8 cellular contexts compared by ENCODE assay signal in the genomic region with DNA sequence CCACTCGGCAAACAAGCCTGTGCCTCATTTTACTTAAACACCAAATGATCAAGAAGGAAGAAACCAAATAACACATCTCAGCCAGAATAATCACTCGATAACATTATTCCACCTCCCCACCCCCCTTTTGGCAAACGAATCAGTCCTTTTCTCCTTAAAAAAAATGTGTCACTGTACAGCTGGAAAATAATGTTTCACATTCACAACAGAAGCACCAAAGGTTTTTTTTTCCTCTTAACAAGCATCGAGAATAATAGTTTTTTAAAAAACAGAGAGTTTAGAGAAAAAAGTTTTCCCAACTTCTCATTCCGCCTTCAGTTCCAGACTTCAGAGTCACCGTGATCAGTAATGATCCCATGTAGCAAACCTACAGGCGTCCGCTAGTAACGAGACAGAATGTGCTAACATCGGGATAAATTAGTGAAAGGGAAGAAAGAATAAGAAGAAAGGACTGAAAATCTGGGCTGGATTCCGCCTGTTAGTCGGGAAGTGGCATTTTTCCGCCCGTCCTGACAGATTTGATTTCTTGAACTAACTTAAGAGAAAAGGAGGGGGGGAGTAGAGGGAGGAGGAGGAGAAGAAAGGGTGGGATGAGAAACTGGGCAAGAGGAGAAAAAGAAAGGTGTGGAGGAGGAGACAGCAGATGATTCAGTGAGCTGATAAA. TPM values are rescaled to one million over a fixed set of nuclear protein-coding genes. Genes with fewer than 3 reads are reported as not detected.
A peak's percentile ranks its signal among the peaks of the same experiment; 100 is the strongest.
DNase-seq lines count a peak whose midpoint lies in the region; ATAC-seq and FAIRE-seq lines count a peak whose summit lies in the region.

A gene with protein sequence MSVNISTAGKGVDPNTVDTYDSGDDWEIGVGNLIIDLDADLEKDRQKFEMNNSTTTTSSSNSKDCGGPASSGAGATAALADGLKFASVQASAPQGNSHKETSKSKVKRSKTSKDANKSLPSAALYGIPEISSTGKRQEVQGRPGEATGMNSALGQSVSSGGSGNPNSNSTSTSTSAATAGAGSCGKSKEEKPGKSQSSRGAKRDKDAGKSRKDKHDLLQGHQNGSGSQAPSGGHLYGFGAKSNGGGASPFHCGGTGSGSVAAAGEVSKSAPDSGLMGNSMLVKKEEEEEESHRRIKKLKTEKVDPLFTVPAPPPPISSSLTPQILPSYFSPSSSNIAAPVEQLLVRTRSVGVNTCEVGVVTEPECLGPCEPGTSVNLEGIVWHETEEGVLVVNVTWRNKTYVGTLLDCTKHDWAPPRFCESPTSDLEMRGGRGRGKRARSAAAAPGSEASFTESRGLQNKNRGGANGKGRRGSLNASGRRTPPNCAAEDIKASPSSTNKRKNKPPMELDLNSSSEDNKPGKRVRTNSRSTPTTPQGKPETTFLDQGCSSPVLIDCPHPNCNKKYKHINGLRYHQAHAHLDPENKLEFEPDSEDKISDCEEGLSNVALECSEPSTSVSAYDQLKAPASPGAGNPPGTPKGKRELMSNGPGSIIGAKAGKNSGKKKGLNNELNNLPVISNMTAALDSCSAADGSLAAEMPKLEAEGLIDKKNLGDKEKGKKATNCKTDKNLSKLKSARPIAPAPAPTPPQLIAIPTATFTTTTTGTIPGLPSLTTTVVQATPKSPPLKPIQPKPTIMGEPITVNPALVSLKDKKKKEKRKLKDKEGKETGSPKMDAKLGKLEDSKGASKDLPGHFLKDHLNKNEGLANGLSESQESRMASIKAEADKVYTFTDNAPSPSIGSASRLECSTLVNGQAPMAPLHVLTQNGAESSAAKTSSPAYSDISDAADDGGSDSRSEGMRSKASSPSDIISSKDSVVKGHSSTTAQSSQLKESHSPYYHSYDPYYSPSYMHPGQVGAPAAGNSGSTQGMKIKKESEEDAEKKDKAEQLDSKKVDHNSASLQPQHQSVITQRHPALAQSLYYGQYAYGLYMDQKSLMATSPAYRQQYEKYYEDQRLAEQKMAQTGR (N-terminal part only) (minus strand): TSS at position 388 of the 664 bp plus-strand sequence. CDS start 1,650 bp downstream, outside the sequence.

- H3K4me3 ChIP-seq in ectodermal cell (ENCODE audit: insufficient read depth, low read depth, low read length): peak within 1 kb of the TSS; percentile 79
- H3K4me3 ChIP-seq in urinary bladder (ENCODE audit: low read depth, low read length): peak within 1 kb of the TSS; percentile 46

- peak; percentile 21 for FAIRE-seq in GM18507 (lab: Jason Lieb, UNC)

- H3K27ac ChIP-seq in ectodermal cell (ENCODE audit: insufficient read depth, low read depth, low read length, poor library complexity, severe bottlenecking) (peak within 1 kb of the TSS; percentile 96), urinary bladder (ENCODE audit: low read depth) (peak within 1 kb of the TSS; percentile 72)

- H3K4me1 ChIP-seq in ectodermal cell (ENCODE audit: control insufficient read depth, insufficient read depth, low read length) (peaks cover 19% of the 10 kb centered on the region), urinary bladder (ENCODE audit: insufficient read depth) (no peaks in the 10 kb centered on the region)

- 1% methylated on average over 13 to 14 of the region's 14 CpGs for WGBS in ectodermal cell, 2 experiments
- 16% methylated on average over 14 of the region's 14 CpGs for WGBS in urinary bladder

- ATAC-seq in HG03432 (IDR thresholded peaks at IDR 0.05; ENCODE audit: unreplicated experiment): no peak

- H3K27me3 ChIP-seq in ectodermal cell (ENCODE audit: control insufficient read depth, insufficient read depth, low read length, poor library complexity, severe bottlenecking): no peaks in the 10 kb centered on the region

- no peaks in the 10 kb centered on the region for H3K9me3 ChIP-seq in ectodermal cell (ENCODE audit: control insufficient read depth, low read length)

- no peaks in the 10 kb centered on the region for H3K36me3 ChIP-seq in ectodermal cell (ENCODE audit: control insufficient read depth, insufficient read depth, low read length)
- no peaks in the 10 kb centered on the region for H3K36me3 ChIP-seq in urinary bladder (ENCODE audit: insufficient read depth)

- peak; percentile 54 for DNase-seq in A172 (ENCODE audit: low spot score)
- DNase-seq in GM18507 (ENCODE audit: extremely low spot score, insufficient read length, low read depth): no peak
- peak; percentile 83 for DNase-seq in RPMI7951 (ENCODE audit: low read depth)
- peak; percentile 68 for DNase-seq in midbrain (lab: John Stamatoyannopoulos, UW)
- DNase-seq in stimulated activated CD4-positive, alpha-beta T cell treated with anti-CD3 and anti-CD28 coated beads, Interleukin-15, amount 100 ng/mL, for 24 hours: no peak

RNA-seq across cellular contexts. Expression of the gene that starts here (rescaled TPM):
- total RNA-seq in A172 (2014; rRNA removed; shearing (Covaris generic)): 1.8 and 2.1 TPM in 2 replicates
- 15.9 TPM in 2 replicates for total RNA-seq in RPMI7951 (2014; rRNA removed; shearing (Covaris generic))
- 155 TPM for polyA plus RNA-seq in ectodermal cell (2013, experiment 1 of 4)
- polyA plus RNA-seq in ectodermal cell (2013, experiment 2 of 4): 207 TPM
- polyA plus RNA-seq in ectodermal cell (2013, experiment 3 of 4): 118 TPM
- 135 TPM for polyA plus RNA-seq in ectodermal cell (2013, experiment 4 of 4)
- total RNA-seq in urinary bladder: 23.7 TPM
- 5.1 TPM for polyA plus RNA-seq in urinary bladder

Comparison
In these comparisons a context has a peak if more than half of its experiments do, and no peak if none do; other contexts are left out.
1. DNase-seq: peak in A172 (single experiment), RPMI7951 (single experiment) and midbrain (single experiment); none in GM18507 (single experiment) and stimulated activated CD4-positive, alpha-beta T cell treated with anti-CD3 and anti-CD28 coated beads, Interleukin-15, amount 100 ng/mL, for 24 hours (single experiment).